In the genomic region with DNA sequence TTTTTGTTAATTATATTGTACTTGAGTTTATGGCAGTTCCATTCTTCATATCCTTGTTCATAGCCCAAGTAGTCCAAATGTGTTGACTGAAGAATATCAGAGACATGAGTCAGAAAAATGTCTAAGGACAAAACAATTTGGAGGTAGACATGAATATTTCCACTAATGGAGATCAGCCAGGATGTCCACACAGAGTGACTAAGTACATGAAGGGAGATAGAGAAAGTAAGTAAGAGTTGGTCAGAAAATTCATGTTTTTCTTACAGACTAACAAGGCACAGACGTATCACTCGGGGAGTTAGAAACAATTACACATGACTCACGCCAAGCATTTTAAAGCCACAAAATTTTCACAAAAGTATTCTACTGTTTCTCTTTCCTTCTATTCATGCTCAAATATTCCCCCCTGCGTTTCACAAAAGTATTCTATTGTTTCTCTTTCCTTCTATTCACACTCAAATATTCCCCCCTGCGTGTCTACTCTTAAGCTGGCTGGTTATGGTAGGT, we compare ENCODE assay signal across 12 cellular contexts.
DNase-seq lines count a peak whose midpoint lies in the region; ATAC-seq and TF ChIP-seq lines count a peak whose summit lies in the region.
"Had no signal": no experiment of that assay in that cellular context is flagged by ENCODE, and none has a peak within 500 bp of the region (broad histone marks: within the 10 kb centered on the region; RNA-seq: fewer than 3 reads in every experiment).

No MANE protein-coding gene starts in this region.

- peaks cover 72% of the 10 kb centered on the region for H3K4me1 Mint-ChIP-seq in HFFc6 (ENCODE audit: low read depth)
- H3K4me1 Mint-ChIP-seq: activated naive CD4-positive, alpha-beta T cell treated with anti-CD3 and anti-CD28 coated beads, Interleukin-2, amount 50 U/mL, for 24 hours had no signal

- H3K9me3 Mint-ChIP-seq in HFFc6 = no peaks in the 10 kb centered on the region
- H3K9me3 Mint-ChIP-seq: activated naive CD4-positive, alpha-beta T cell treated with anti-CD3 and anti-CD28 coated beads, Interleukin-2, amount 50 U/mL, for 24 hours; IgD-negative memory B cell had no signal

- no peak for ATAC-seq in GM21390 (IDR thresholded peaks at IDR 0.05; ENCODE audit: unreplicated experiment)

- H3K27me3 Mint-ChIP-seq in HFFc6 (ENCODE audit: insufficient read depth) = no peaks in the 10 kb centered on the region

- H3K36me3 Mint-ChIP-seq in HFFc6 (ENCODE audit: low read depth) = peaks cover 20% of the 10 kb centered on the region
- H3K36me3 Mint-ChIP-seq: activated naive CD4-positive, alpha-beta T cell treated with anti-CD3 and anti-CD28 coated beads, Interleukin-2, amount 50 U/mL, for 24 hours; IgD-negative memory B cell had no signal

- H3K4me3 Mint-ChIP-seq in HFFc6 = peak overlapping the region; percentile 82
- H3K4me3 Mint-ChIP-seq: activated naive CD4-positive, alpha-beta T cell treated with anti-CD3 and anti-CD28 coated beads, Interleukin-2, amount 50 U/mL, for 24 hours; IgD-negative memory B cell had no signal

- H3K27ac Mint-ChIP-seq in HFFc6 = peak overlapping the region; percentile 96
- H3K27ac Mint-ChIP-seq: activated naive CD4-positive, alpha-beta T cell treated with anti-CD3 and anti-CD28 coated beads, Interleukin-2, amount 50 U/mL, for 24 hours; IgD-negative memory B cell had no signal

- TF ChIP-seq CTCF in HFFc6 (IDR thresholded peaks at IDR 0.05) = no peak

- DNase-seq in HFFc6 = peak; percentile 97
- DNase-seq in amniotic epithelial cell (ENCODE audit: low read depth) = peak; percentile 98
- peak; percentile 1 for DNase-seq in globus pallidus (ENCODE audit: low spot score)
- DNase-seq in smooth muscle cell of the brain vasculature (ENCODE audit: low read depth, low spot score) = peak; percentile 80
- no peak for DNase-seq in islet precursor cell
- no peak for DNase-seq in activated CD8-positive, alpha-beta memory T cell treated with anti-CD3 and anti-CD28 coated beads, Interleukin-2, amount 50 U/mL, for 4 hours
- DNase-seq in amygdala (lab: John Stamatoyannopoulos, UW) = no peak
- DNase-seq: NCI-H748 treated with DMSO at 0.1 percent for 48 hours; stimulated activated naive CD4-positive, alpha-beta T cell had no signal

Comparison
In these comparisons a context has a peak if more than half of its experiments do, and no peak if none do; other contexts are left out.
1. DNase-seq: peak in HFFc6 (single experiment), amniotic epithelial cell (single experiment), globus pallidus (single experiment) and smooth muscle cell of the brain vasculature (single experiment); none in islet precursor cell (single experiment), activated CD8-positive, alpha-beta memory T cell treated with anti-CD3 and anti-CD28 coated beads, Interleukin-2, amount 50 U/mL, for 4 hours (single experiment) and amygdala (0 of 56).